Comparison of ENCODE assay signal across 1 cellular context in the genomic region with DNA sequence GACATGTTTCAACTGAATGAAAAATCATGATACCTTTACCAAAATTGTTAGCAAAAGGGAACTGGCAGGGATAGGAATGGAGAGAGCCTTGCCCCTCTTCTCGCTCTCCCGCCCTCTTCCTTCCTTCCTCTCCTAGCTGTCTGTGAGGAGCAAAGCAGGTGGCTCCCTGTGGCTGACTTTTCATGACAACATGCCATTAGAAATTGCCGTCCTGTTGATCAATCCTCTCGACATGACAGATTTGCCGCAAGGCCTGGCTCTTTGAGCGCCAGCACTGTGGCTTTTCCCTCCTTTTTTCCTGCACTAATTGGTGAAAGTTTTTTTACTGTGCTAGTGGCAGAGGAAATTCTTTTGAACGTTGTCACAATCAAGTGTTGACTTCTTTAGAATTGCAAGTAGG.
TF ChIP-seq lines count a peak whose summit lies in the region.

No MANE protein-coding gene starts in this region.

TF ChIP-seq in WTC11, 78 proteins besides CTCF, POLR2A, EP300 and RAD21 (continued from another document):
- no peak for TF ChIP-seq HMGXB4 (CRISPR knock-in tag; IDR thresholded peaks at IDR 0.05)
TF ChIP-seq in WTC11: peak in this region for 0.
